ENCODE assay signal across 1 cellular context in genomic region chr2:219001577-219002394, GRCh38.
A peak's percentile ranks its signal among the peaks of the same experiment; 100 is the strongest.
TF ChIP-seq lines count a peak whose summit lies in the region.

No MANE protein-coding gene starts in this region.

TF ChIP-seq in HepG2, 621 proteins besides CTCF, POLR2A, EP300 and RAD21 (continued from another document and continues in another):
- no peak for TF ChIP-seq E2F1 (CRISPR knock-in tag; IDR thresholded peaks at IDR 0.05)
- peak; percentile 60; the same call in 1 of the 2 replicates for TF ChIP-seq ZSCAN20 (CRISPR knock-in tag; IDR thresholded peaks at IDR 0.05; ENCODE audit: borderline replicate concordance)
- 0 out of 2 replicates have a peak, but pooled peaks have one; percentile 6 for TF ChIP-seq NR2C2 (CRISPR knock-in tag; IDR thresholded peaks at IDR 0.05; ENCODE audit: borderline replicate concordance)
- peak; percentile 93 for TF ChIP-seq PITX1 (CRISPR knock-in tag; IDR thresholded peaks at IDR 0.05)
- TF ChIP-seq ZNF550 (CRISPR knock-in tag; IDR thresholded peaks at IDR 0.05; ENCODE audit: borderline replicate concordance), result no peak
- TF ChIP-seq HDAC6 (IDR thresholded peaks at IDR 0.05; ENCODE audit: low read depth, low read length), result no peak
- TF ChIP-seq ZHX1 (CRISPR knock-in tag; IDR thresholded peaks at IDR 0.05; ENCODE audit: low read depth), result peak; percentile 87
- TF ChIP-seq RELA (CRISPR knock-in tag; IDR thresholded peaks at IDR 0.05), result no peak
- TF ChIP-seq ZNF33A (CRISPR knock-in tag; IDR thresholded peaks at IDR 0.05; ENCODE audit: borderline replicate concordance), result 0 out of 2 replicates have a peak, but pooled peaks have one; percentile 81
- no peak for TF ChIP-seq PTBP1 (IDR thresholded peaks at IDR 0.05; ENCODE audit: low read depth, low read length, poor library complexity, severe bottlenecking)
- no peak for TF ChIP-seq RFX3 (CRISPR knock-in tag; IDR thresholded peaks at IDR 0.05)
- no peak; the same call in 1 of the 2 replicates for TF ChIP-seq ZNF280B (CRISPR knock-in tag; IDR thresholded peaks at IDR 0.05; ENCODE audit: borderline replicate concordance)
- TF ChIP-seq, protein P1, sequence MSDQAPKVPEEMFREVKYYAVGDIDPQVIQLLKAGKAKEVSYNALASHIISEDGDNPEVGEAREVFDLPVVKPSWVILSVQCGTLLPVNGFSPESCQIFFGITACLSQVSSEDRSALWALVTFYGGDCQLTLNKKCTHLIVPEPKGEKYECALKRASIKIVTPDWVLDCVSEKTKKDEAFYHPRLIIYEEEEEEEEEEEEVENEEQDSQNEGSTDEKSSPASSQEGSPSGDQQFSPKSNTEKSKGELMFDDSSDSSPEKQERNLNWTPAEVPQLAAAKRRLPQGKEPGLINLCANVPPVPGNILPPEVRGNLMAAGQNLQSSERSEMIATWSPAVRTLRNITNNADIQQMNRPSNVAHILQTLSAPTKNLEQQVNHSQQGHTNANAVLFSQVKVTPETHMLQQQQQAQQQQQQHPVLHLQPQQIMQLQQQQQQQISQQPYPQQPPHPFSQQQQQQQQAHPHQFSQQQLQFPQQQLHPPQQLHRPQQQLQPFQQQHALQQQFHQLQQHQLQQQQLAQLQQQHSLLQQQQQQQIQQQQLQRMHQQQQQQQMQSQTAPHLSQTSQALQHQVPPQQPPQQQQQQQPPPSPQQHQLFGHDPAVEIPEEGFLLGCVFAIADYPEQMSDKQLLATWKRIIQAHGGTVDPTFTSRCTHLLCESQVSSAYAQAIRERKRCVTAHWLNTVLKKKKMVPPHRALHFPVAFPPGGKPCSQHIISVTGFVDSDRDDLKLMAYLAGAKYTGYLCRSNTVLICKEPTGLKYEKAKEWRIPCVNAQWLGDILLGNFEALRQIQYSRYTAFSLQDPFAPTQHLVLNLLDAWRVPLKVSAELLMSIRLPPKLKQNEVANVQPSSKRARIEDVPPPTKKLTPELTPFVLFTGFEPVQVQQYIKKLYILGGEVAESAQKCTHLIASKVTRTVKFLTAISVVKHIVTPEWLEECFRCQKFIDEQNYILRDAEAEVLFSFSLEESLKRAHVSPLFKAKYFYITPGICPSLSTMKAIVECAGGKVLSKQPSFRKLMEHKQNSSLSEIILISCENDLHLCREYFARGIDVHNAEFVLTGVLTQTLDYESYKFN (CRISPR knock-in tag; conservative IDR thresholded peaks at IDR 0.05), result peak; percentile 89
- TF ChIP-seq ZMAT5 (CRISPR knock-in tag; IDR thresholded peaks at IDR 0.05; ENCODE audit: borderline replicate concordance, low read depth), result no peak
- no peak for TF ChIP-seq CC2D1A (CRISPR knock-in tag; IDR thresholded peaks at IDR 0.05)
- TF ChIP-seq ZNF260 (CRISPR knock-in tag; IDR thresholded peaks at IDR 0.05; ENCODE audit: borderline replicate concordance, low read depth), result no peak
- no peak for TF ChIP-seq AFF4 (CRISPR knock-in tag; IDR thresholded peaks at IDR 0.05)
- TF ChIP-seq MATR3 (CRISPR knock-in tag; IDR thresholded peaks at IDR 0.05), result no peak
- no peak for TF ChIP-seq ZBTB40 (IDR thresholded peaks at IDR 0.05)
- no peak for TF ChIP-seq ZBTB40 (CRISPR knock-in tag; IDR thresholded peaks at IDR 0.05)
- TF ChIP-seq SMARCC2 (IDR thresholded peaks at IDR 0.05), result no peak
- no peak for TF ChIP-seq ZNF615 (CRISPR knock-in tag; IDR thresholded peaks at IDR 0.05; ENCODE audit: borderline replicate concordance)
- TF ChIP-seq POGZ (CRISPR knock-in tag; IDR thresholded peaks at IDR 0.05), result peak; percentile 83
- TF ChIP-seq RARA (CRISPR knock-in tag; IDR thresholded peaks at IDR 0.05), result peak; percentile 85
- TF ChIP-seq STAT6 (CRISPR knock-in tag; IDR thresholded peaks at IDR 0.05; ENCODE audit: borderline replicate concordance), result no peak
- TF ChIP-seq PHB2 (IDR thresholded peaks at IDR 0.05; ENCODE audit: partially characterized antibody), result no peak
- TF ChIP-seq ZNF7 (CRISPR knock-in tag; IDR thresholded peaks at IDR 0.05), result peak; percentile 48; the same call in 1 of the 2 replicates
